8 cellular contexts compared by ENCODE assay signal in genomic region chr15:40906947-40907802, GRCh38. TPM values are rescaled to one million over a fixed set of nuclear protein-coding genes. Genes with fewer than 3 reads are reported as not detected.
DNase-seq lines count a peak whose midpoint lies in the region; ATAC-seq and TF ChIP-seq lines count a peak whose summit lies in the region.

No MANE protein-coding gene starts in this region.

- H3K27me3 ChIP-seq in ACC112 (ENCODE audit: insufficient read depth, low read length) (no peaks in the 10 kb centered on the region), PC-9 (ENCODE audit: insufficient read depth, low read depth) (no peaks in the 10 kb centered on the region), iPS DF 6.9 (ENCODE audit: control insufficient read depth, insufficient read depth, low read length) (no peaks in the 10 kb centered on the region), smooth muscle cell (ENCODE audit: low read depth) (no peaks in the 10 kb centered on the region)

- H3K9me2 ChIP-seq in PC-9 (ENCODE audit: insufficient read depth) = no peaks in the 10 kb centered on the region

- peak overlapping the region; percentile 79 for H3K4me2 ChIP-seq in PC-9
- peak overlapping the region; percentile 83 for H3K4me2 ChIP-seq in smooth muscle cell

- H3F3A ChIP-seq in PC-9 (ENCODE audit: insufficient read depth, low read depth) (peaks cover 29% of the 10 kb centered on the region; the same call in 1 of the 2 replicates), smooth muscle cell (ENCODE audit: low read depth) (no peaks in the 10 kb centered on the region)

- no CpG with 5 or more reads among the region's 23 CpGs for WGBS in iPS DF 6.9 (ENCODE audit: insufficient coverage, insufficient read length)
- 59% methylated on average over 20 of the region's 23 CpGs for WGBS in smooth muscle cell (ENCODE audit: low lambda C conversion rate)

- ATAC-seq in GM21619 (IDR thresholded peaks at IDR 0.05; ENCODE audit: unreplicated experiment) = peak; percentile 12

- no peak for DNase-seq in PC-9
- DNase-seq in amygdala (lab: John Stamatoyannopoulos, UW) = peak in 31 of 56 donors; percentile 15 to 68 (median 37)
- no peak for DNase-seq in iPS DF 6.9 (ENCODE audit: low read depth, low spot score)
- no peak for DNase-seq in smooth muscle cell (lab: John Stamatoyannopoulos, UW; ENCODE audit: unreplicated experiment)
- DNase-seq in HPDE6-E6E7 (ENCODE audit: extremely low spot score) = no peak
- no peak for DNase-seq in occipital lobe (lab: John Stamatoyannopoulos, UW)

- CTCF ChIA-PET in PC-9 (lab: Charles Lee) = interaction anchor here (0.6 to 1.8 kb wide), 7 partner anchors 21 to 558 kb away, joined by 3 to 12 read pairs (median 3); partner anchors contain the start of genes CHP1, NUSAP1 and OIP5

- TSS peak; percentile 10 for BruUV-seq in PC-9 (replicated peaks; lab: Mats Ljungman, UMichigan)

- no peaks in the 10 kb centered on the region for H3K9me3 ChIP-seq in PC-9 (ENCODE audit: insufficient read depth, low read depth)
- H3K9me3 ChIP-seq in iPS DF 6.9 (ENCODE audit: control insufficient read depth, insufficient read depth, low read length) = no peaks in the 10 kb centered on the region
- no peaks in the 10 kb centered on the region for H3K9me3 ChIP-seq in smooth muscle cell (replicated peaks; ENCODE audit: low read depth)

- peaks cover 40% of the 10 kb centered on the region for H3K4me1 ChIP-seq in ACC112 (ENCODE audit: control insufficient read depth, insufficient read depth, low read length, unreplicated experiment)
- H3K4me1 ChIP-seq in PC-9 (replicated peaks; ENCODE audit: insufficient read depth) = peaks cover 18% of the 10 kb centered on the region
- peaks cover 6% of the 10 kb centered on the region for H3K4me1 ChIP-seq in iPS DF 6.9 (ENCODE audit: control insufficient read depth, insufficient read depth, low read length)
- peaks cover 8% of the 10 kb centered on the region for H3K4me1 ChIP-seq in smooth muscle cell (ENCODE audit: low read depth)

- POLR2A ChIA-PET in PC-9 (lab: Charles Lee; ENCODE audit: unreplicated experiment) = no interaction called here

- H3K36me3 ChIP-seq in ACC112 (ENCODE audit: insufficient read depth, low read length) = peaks cover 10% of the 10 kb centered on the region; the same call in 1 of the 2 replicates
- no peaks in the 10 kb centered on the region for H3K36me3 ChIP-seq in PC-9 (ENCODE audit: low read depth)
- H3K36me3 ChIP-seq in iPS DF 6.9 (ENCODE audit: control insufficient read depth, insufficient read depth, low read length) = peaks cover 4% of the 10 kb centered on the region; the same call in 1 of the 2 replicates
- H3K36me3 ChIP-seq in smooth muscle cell (ENCODE audit: low read depth) = no peaks in the 10 kb centered on the region

- H3K27ac ChIP-seq in ACC112 (ENCODE audit: low read depth, low read length) (peak overlapping the region; percentile 73), PC-9 (peak overlapping the region; percentile 83), iPS DF 6.9 (ENCODE audit: low read length) (no peak overlapping the region), smooth muscle cell (ENCODE audit: low read depth) (peak overlapping the region; percentile 28)

- no peak overlapping the region for H2AFZ ChIP-seq in ACC112 (ENCODE audit: low read length, unreplicated experiment)
- H2AFZ ChIP-seq in PC-9 = no peak overlapping the region
- H2AFZ ChIP-seq in smooth muscle cell (ENCODE audit: low read depth) = no peak overlapping the region

- no peak for TF ChIP-seq CTCF in PC-9 (conservative IDR thresholded peaks at IDR 0.05)
- TF ChIP-seq CTCF in smooth muscle cell (IDR thresholded peaks at IDR 0.05; ENCODE audit: borderline replicate concordance, insufficient read depth, poor library complexity, severe bottlenecking) = no peak

- H3K9ac ChIP-seq in smooth muscle cell (ENCODE audit: low read depth) = peak overlapping the region; percentile 5

- H4K20me1 ChIP-seq in PC-9 (ENCODE audit: insufficient read depth) (no peaks in the 10 kb centered on the region; the same call in 1 of the 2 replicates), smooth muscle cell (ENCODE audit: low read depth) (peaks cover 38% of the 10 kb centered on the region)

- H3K79me2 ChIP-seq in ACC112 (ENCODE audit: control insufficient read depth, insufficient read depth, low read length, unreplicated experiment) (no peaks in the 10 kb centered on the region), PC-9 (ENCODE audit: low read depth) (no peaks in the 10 kb centered on the region), smooth muscle cell (ENCODE audit: low read depth) (no peaks in the 10 kb centered on the region)

- intact Hi-C loops in PC-9 (cut with micrococcal nuclease; ENCODE audit: unreplicated experiment) = loop anchor here (1.0 to 10.0 kb wide), 3 partner anchors 115 to 1228 kb away; partner anchors contain the start of gene INO80

- H3K4me3 ChIP-seq in ACC112 (ENCODE audit: low read depth, low read length) = peak overlapping the region; percentile 70
- H3K4me3 ChIP-seq in PC-9 = peak overlapping the region; percentile 46; the same call in 1 of the 2 replicates
- peak overlapping the region; percentile 21; the same call in 1 of the 2 replicates for H3K4me3 ChIP-seq in iPS DF 6.9 (ENCODE audit: low read length)
- peak overlapping the region; percentile 38 for H3K4me3 ChIP-seq in smooth muscle cell

RNA-seq across cellular contexts. Expression of gene VPS18, which starts 12.9 kb away (rescaled TPM):
- total RNA-seq in PC-9 (2021) = 9.6 and 9.9 TPM in 2 replicates
- 14.2 and 15.4 TPM in 2 replicates for total RNA-seq in smooth muscle cell
- 17.2 and 24.4 TPM in 2 replicates for polyA plus RNA-seq in smooth muscle cell
- 27.5 TPM for total RNA-seq in occipital lobe

RNA-seq across cellular contexts. Expression of gene DLL4, which starts 22.0 kb away (rescaled TPM):
- total RNA-seq in PC-9 (2021) (0.48 and 0.55 TPM in 2 replicates), smooth muscle cell (0.04 TPM in 1 of 2 replicates, not detected in the other), occipital lobe (4.8 TPM)
- 0.37 TPM in 1 of 2 replicates, not detected in the other for polyA plus RNA-seq in smooth muscle cell

RNA-seq across cellular contexts. Expression of gene RHOV, which starts 33.1 kb away (rescaled TPM):
- 1.4 and 4.1 TPM in 2 replicates for total RNA-seq in PC-9 (2021)
- total RNA-seq in smooth muscle cell = 2.9 and 3.3 TPM in 2 replicates
- polyA plus RNA-seq in smooth muscle cell = 3.0 and 10.3 TPM in 2 replicates
- 10.8 TPM for total RNA-seq in occipital lobe

RNA-seq across cellular contexts. Expression of gene CHAC1, which starts 46.1 kb away (rescaled TPM):
- total RNA-seq in PC-9 (2021) (5.3 and 8.6 TPM in 2 replicates), smooth muscle cell (25.2 and 29.6 TPM in 2 replicates), occipital lobe (4.2 TPM)
- 31.5 and 33.6 TPM in 2 replicates for polyA plus RNA-seq in smooth muscle cell

Comparison
In these comparisons a context has a peak if more than half of its experiments do, and no peak if none do; other contexts are left out.
1. DNase-seq: peak in amygdala (31 of 56); none in PC-9 (0 of 2), iPS DF 6.9 (single experiment), smooth muscle cell (single experiment), HPDE6-E6E7 (single experiment) and occipital lobe (single experiment).
2. Peak in every context shown above with its lines, with median percentiles within 50 percentile points of each other: H3K4me3 ChIP-seq.